ENCODE assay signal across 7 cellular contexts in genomic region chr5:6309949-6310348, GRCh38.
"Had no signal": no experiment of that assay in that cellular context is flagged by ENCODE, and none has a peak within 500 bp of the region (broad histone marks: within the 10 kb centered on the region; RNA-seq: fewer than 3 reads in every experiment).

No MANE protein-coding gene starts in this region.

- FAIRE-seq: G401.6, GM12891, GM12892, GM18507, GM19239 had no signal

- DNase-seq: GDM1, GF-D8 had no signal
